22 cellular contexts compared by ENCODE assay signal in the genomic region with DNA sequence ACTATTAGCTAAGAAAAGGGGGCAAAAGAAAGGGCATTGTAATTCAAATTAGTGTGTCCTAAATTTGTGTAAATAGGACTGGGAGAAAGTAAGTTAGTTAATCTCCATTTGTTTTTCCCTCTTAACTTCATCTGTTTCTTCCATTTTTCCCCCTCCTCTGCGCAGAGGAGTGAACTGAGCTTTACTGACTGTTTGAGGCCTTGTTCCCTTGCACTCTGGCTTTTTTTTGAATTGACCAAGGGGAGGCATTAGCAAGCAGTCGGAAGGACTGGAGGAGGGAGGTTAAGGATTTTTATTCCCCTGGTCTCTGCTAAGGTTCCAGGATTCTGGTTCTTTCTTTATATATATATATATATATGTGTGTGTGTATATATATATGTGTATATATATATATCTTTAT. TPM values are rescaled to one million over a fixed set of nuclear protein-coding genes. Genes with fewer than 3 reads are reported as not detected.
DNase-seq lines count a peak whose midpoint lies in the region; ATAC-seq and TF ChIP-seq lines count a peak whose summit lies in the region.
"Had no signal": no experiment of that assay in that cellular context is flagged by ENCODE, and none has a peak within 500 bp of the region (broad histone marks: within the 10 kb centered on the region; RNA-seq: fewer than 3 reads in every experiment).

No MANE protein-coding gene starts in this region.

- H3K36me3 Mint-ChIP-seq in WTC11, result no peaks in the 10 kb centered on the region
- H3K36me3 Mint-ChIP-seq: CD4-positive, CD25-positive, alpha-beta regulatory T cell; CD8-positive, alpha-beta T cell had no signal

- peaks cover 34% of the 10 kb centered on the region for H3K27me3 Mint-ChIP-seq in WTC11 (ENCODE audit: low read depth)
- H3K27me3 Mint-ChIP-seq: B cell had no signal

- POLR2A ChIA-PET in WTC11 (lab: Charles Lee), result no interaction called here

- H3K9ac ChIP-seq in HUES48 (ENCODE audit: low read depth, low read length) (no peak overlapping the region), iPS-20b (ENCODE audit: low read depth, low read length) (no peak overlapping the region)
- H3K9ac ChIP-seq: BLaER1, GM23248 had no signal

- H3K9me3 ChIP-seq in HUES48 (ENCODE audit: control insufficient read depth, insufficient read depth, low read length) (no peaks in the 10 kb centered on the region), iPS-20b (ENCODE audit: insufficient read depth, low read depth, low read length) (no peaks in the 10 kb centered on the region)
- H3K9me3 ChIP-seq: BLaER1, Caco-2 had no signal

- peak overlapping the region; percentile 77; the same call in 1 of the 2 replicates for H3K27ac Mint-ChIP-seq in WTC11
- H3K27ac Mint-ChIP-seq: B cell; CD8-positive, alpha-beta T cell; HFFc6 had no signal

- CTCF ChIA-PET in WTC11 (lab: Charles Lee), result interaction anchor here (0.7 to 1.0 kb wide), 2 partner anchors 25 to 147 kb away, joined by 3 read pairs; a partner anchor contains a TSS

- DNase-seq in ELF-1 (ENCODE audit: low read depth, low spot score), result peak; percentile 23
- no peak for DNase-seq in WTC11 (ENCODE audit: low spot score)
- no peak for DNase-seq in OCI-M1 (lab: John Stamatoyannopoulos, UW)
- DNase-seq: Caco-2; CD4-positive, CD25-positive, alpha-beta regulatory T cell; CD8-positive, alpha-beta T cell; DMS153; DND-41; GDM1; GM23248; H9; HFFc6 had no signal

- peaks cover 18% of the 10 kb centered on the region for H3K4me1 Mint-ChIP-seq in WTC11
- H3K4me1 Mint-ChIP-seq: B cell had no signal

- no peak overlapping the region for H3K4me3 Mint-ChIP-seq in WTC11
- H3K4me3 Mint-ChIP-seq: B cell; CD4-positive, CD25-positive, alpha-beta regulatory T cell; CD8-positive, alpha-beta T cell; H9; HFFc6 had no signal

- peaks cover 20% of the 10 kb centered on the region for H3K4me1 ChIP-seq in HUES48 (ENCODE audit: control insufficient read depth, insufficient read depth, low read length)
- peaks cover 9% of the 10 kb centered on the region; the same call in 1 of the 2 replicates for H3K4me1 ChIP-seq in iPS-20b (ENCODE audit: insufficient read depth, low read length)
- H3K4me1 ChIP-seq: BLaER1 had no signal

- H3K27me3 ChIP-seq in HUES48 (ENCODE audit: control insufficient read depth, insufficient read depth, low read length), result peaks cover 34% of the 10 kb centered on the region
- H3K27me3 ChIP-seq in iPS-20b (ENCODE audit: insufficient read depth, low read length), result 0 out of 2 replicates have a peak, but pooled peaks cover 10% of the 10 kb centered on the region
- H3K27me3 ChIP-seq: BLaER1 had no signal

- H3K9me3 Mint-ChIP-seq in WTC11, result no peaks in the 10 kb centered on the region
- H3K9me3 Mint-ChIP-seq: CD8-positive, alpha-beta T cell; H9; HFFc6 had no signal

- ATAC-seq in WTC11, result peak; percentile 85
- ATAC-seq in GM21723 (IDR thresholded peaks at IDR 0.05; ENCODE audit: unreplicated experiment), result no peak
- no peak for ATAC-seq in GM19463 (IDR thresholded peaks at IDR 0.05; ENCODE audit: unreplicated experiment)
- ATAC-seq in HG03135 (IDR thresholded peaks at IDR 0.05; ENCODE audit: unreplicated experiment), result no peak
- ATAC-seq: CD8-positive, alpha-beta T cell; GM12878 had no signal

- H3K27ac ChIP-seq in HUES48 (ENCODE audit: low read depth, low read length) (peak overlapping the region; percentile 31), iPS-20b (ENCODE audit: low read length) (no peak overlapping the region)
- H3K27ac ChIP-seq: 22Rv1, BLaER1, C4-2B, GM23248 had no signal

- H3K36me3 ChIP-seq in HUES48 (ENCODE audit: control insufficient read depth, insufficient read depth, low read length) (no peaks in the 10 kb centered on the region), iPS-20b (ENCODE audit: insufficient read depth, low read depth, low read length) (no peaks in the 10 kb centered on the region)
- H3K36me3 ChIP-seq: BLaER1 had no signal

- TF ChIP-seq CTCF in WTC11 (IDR thresholded peaks at IDR 0.05), result no peak

- no peak overlapping the region for H3K4me3 ChIP-seq in HUES48 (ENCODE audit: low read depth, low read length)
- peak overlapping the region; percentile 19; the same call in 1 of the 2 replicates for H3K4me3 ChIP-seq in iPS-20b (ENCODE audit: low read length)
- H3K4me3 ChIP-seq: BLaER1, GM12878, GM23248 had no signal

TF ChIP-seq in WTC11, 78 proteins besides CTCF, POLR2A, EP300 and RAD21:
- no peak for TF ChIP-seq GABPB1 (CRISPR knock-in tag; IDR thresholded peaks at IDR 0.05)
- TF ChIP-seq CREM (CRISPR knock-in tag; IDR thresholded peaks at IDR 0.05), result no peak
- no peak for TF ChIP-seq SP1 (CRISPR knock-in tag; conservative IDR thresholded peaks at IDR 0.05)
- TF ChIP-seq KAT7 (CRISPR knock-in tag; IDR thresholded peaks at IDR 0.05; ENCODE audit: borderline replicate concordance), result no peak
- no peak for TF ChIP-seq FOXJ3 (CRISPR knock-in tag; IDR thresholded peaks at IDR 0.05; ENCODE audit: borderline replicate concordance)
- no peak for TF ChIP-seq JAZF1 (CRISPR knock-in tag; IDR thresholded peaks at IDR 0.05)
- TF ChIP-seq NR3C1 (CRISPR knock-in tag; conservative IDR thresholded peaks at IDR 0.05; ENCODE audit: low read depth), result no peak
- TF ChIP-seq IRF2 (CRISPR knock-in tag; IDR thresholded peaks at IDR 0.05; ENCODE audit: borderline replicate concordance, low read depth), result no peak
- TF ChIP-seq ESRRA (CRISPR knock-in tag; IDR thresholded peaks at IDR 0.05; ENCODE audit: borderline replicate concordance), result no peak
- TF ChIP-seq, protein P1, sequence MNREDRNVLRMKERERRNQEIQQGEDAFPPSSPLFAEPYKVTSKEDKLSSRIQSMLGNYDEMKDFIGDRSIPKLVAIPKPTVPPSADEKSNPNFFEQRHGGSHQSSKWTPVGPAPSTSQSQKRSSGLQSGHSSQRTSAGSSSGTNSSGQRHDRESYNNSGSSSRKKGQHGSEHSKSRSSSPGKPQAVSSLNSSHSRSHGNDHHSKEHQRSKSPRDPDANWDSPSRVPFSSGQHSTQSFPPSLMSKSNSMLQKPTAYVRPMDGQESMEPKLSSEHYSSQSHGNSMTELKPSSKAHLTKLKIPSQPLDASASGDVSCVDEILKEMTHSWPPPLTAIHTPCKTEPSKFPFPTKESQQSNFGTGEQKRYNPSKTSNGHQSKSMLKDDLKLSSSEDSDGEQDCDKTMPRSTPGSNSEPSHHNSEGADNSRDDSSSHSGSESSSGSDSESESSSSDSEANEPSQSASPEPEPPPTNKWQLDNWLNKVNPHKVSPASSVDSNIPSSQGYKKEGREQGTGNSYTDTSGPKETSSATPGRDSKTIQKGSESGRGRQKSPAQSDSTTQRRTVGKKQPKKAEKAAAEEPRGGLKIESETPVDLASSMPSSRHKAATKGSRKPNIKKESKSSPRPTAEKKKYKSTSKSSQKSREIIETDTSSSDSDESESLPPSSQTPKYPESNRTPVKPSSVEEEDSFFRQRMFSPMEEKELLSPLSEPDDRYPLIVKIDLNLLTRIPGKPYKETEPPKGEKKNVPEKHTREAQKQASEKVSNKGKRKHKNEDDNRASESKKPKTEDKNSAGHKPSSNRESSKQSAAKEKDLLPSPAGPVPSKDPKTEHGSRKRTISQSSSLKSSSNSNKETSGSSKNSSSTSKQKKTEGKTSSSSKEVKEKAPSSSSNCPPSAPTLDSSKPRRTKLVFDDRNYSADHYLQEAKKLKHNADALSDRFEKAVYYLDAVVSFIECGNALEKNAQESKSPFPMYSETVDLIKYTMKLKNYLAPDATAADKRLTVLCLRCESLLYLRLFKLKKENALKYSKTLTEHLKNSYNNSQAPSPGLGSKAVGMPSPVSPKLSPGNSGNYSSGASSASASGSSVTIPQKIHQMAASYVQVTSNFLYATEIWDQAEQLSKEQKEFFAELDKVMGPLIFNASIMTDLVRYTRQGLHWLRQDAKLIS (CRISPR knock-in tag; IDR thresholded peaks at IDR 0.05; ENCODE audit: borderline replicate concordance), result no peak

RNA-seq across cellular contexts. Expression of a gene that starts 15.2 kb away (rescaled TPM):
- total RNA-seq in WTC11 (2021), result 23.0 to 23.4 TPM (median 23.2 TPM) in 3 replicates

RNA-seq across cellular contexts. Expression of a gene that starts 25.5 kb away (rescaled TPM):
- 1.8 to 3.0 TPM (median 2.4 TPM) in 3 replicates for total RNA-seq in WTC11 (2021)
